In the genomic region with DNA sequence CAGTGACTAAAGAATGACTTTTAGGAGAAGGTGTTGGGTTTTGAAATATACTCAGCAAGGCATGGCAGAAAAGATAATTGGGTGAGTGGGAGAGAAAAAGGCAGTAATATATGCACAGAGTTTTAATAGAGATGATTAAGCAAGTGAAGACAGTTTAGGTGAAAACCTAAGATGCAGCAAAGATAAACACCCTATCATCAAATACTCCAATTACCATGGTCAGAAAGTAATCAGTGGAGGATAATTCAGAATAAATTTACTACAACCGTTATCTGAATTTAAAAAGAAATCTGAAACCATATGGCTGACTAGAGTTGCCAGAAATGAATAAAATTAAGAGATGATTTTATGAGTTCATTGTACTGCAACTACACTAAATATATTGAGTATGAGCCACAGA, we compare ENCODE assay signal across 19 cellular contexts.
A peak's percentile ranks its signal among the peaks of the same experiment; 100 is the strongest.
DNase-seq lines count a peak whose midpoint lies in the region; FAIRE-seq and TF ChIP-seq lines count a peak whose summit lies in the region.
"Had no signal": no experiment of that assay in that cellular context is flagged by ENCODE, and none has a peak within 500 bp of the region (broad histone marks: within the 10 kb centered on the region; RNA-seq: fewer than 3 reads in every experiment).

No MANE protein-coding gene starts in this region.

- H3K4me3 ChIP-seq in HEK293 (ENCODE audit: low read depth, low read length): no peak overlapping the region
- H3K4me3 ChIP-seq: A549; BLaER1 treated with 17β-estradiol and CSF1 and Interleukin-3, amounts not matched to agents 10 nM and 100 nM had no signal

- TF ChIP-seq CTCF in HEK293 (tag by site-specific recombination; IDR thresholded peaks at IDR 0.05): no peak

- no peaks in the 10 kb centered on the region for H3K36me3 ChIP-seq in HEK293 (ENCODE audit: control insufficient read depth in 2 of 2, insufficient read depth in 1 of 2, low read length in 2 of 2)

- CTCF ChIA-PET in HEK293 (lab: Yijun Ruan, JAX): no interaction called here

- H3K9me3 ChIP-seq in HEK293 (ENCODE audit: control insufficient read depth, insufficient read depth, low read depth, low read length): no peaks in the 10 kb centered on the region
- H3K9me3 ChIP-seq: A549; BLaER1 treated with 17β-estradiol and CSF1 and Interleukin-3, amounts not matched to agents 10 nM and 100 nM; Caco-2 had no signal

- FAIRE-seq in islet of Langerhans (lab: Jason Lieb, UNC): peak; percentile 30
- FAIRE-seq: A549, G401.6, GM12891 had no signal

- POLR2A ChIA-PET in HEK293 (lab: Yijun Ruan, JAX): no interaction called here

- H3K27ac ChIP-seq in HEK293 (ENCODE audit: extremely low read depth, low read depth, low read length): no peak overlapping the region
- H3K27ac ChIP-seq: 22Rv1; A549; BLaER1 treated with 17β-estradiol and CSF1 and Interleukin-3, amounts not matched to agents 10 nM and 100 nM; C4-2B had no signal

- DNase-seq in DMS 273 (lab: John Stamatoyannopoulos, UW; ENCODE audit: unreplicated experiment): peak; percentile 34
- no peak for DNase-seq in DMS 273 treated with DMSO at 0.1 percent for 48 hours (lab: John Stamatoyannopoulos, UW)
- DNase-seq in HuH-7 (ENCODE audit: low spot score): no peak
- DNase-seq in foreskin melanocyte: no peak
- DNase-seq: AML-193; Caco-2; Calu3; CD4-positive, alpha-beta T cell; CD8-positive, alpha-beta T cell; DMS79 treated with DMSO at 0.1 percent for 48 hours; GF-D8 had no signal

- H3K4me1 ChIP-seq in HEK293 (ENCODE audit: control insufficient read depth, insufficient read depth, low read length): peaks cover 14% of the 10 kb centered on the region
- H3K4me1 ChIP-seq: A549, Caco-2 had no signal

TF ChIP-seq in HEK293, 187 proteins besides CTCF, POLR2A, EP300 and RAD21:
- TF ChIP-seq, protein P1, sequence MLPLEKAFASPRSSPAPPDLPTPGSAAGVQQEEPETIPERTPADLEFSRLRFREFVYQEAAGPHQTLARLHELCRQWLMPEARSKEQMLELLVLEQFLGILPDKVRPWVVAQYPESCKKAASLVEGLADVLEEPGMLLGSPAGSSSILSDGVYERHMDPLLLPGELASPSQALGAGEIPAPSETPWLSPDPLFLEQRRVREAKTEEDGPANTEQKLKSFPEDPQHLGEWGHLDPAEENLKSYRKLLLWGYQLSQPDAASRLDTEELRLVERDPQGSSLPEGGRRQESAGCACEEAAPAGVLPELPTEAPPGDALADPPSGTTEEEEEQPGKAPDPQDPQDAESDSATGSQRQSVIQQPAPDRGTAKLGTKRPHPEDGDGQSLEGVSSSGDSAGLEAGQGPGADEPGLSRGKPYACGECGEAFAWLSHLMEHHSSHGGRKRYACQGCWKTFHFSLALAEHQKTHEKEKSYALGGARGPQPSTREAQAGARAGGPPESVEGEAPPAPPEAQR (tag by site-specific recombination; IDR thresholded peaks at IDR 0.05): no peak
- TF ChIP-seq HOXA7 (CRISPR knock-in tag; IDR thresholded peaks at IDR 0.05; ENCODE audit: borderline replicate concordance): no peak
- TF ChIP-seq, protein P2, sequence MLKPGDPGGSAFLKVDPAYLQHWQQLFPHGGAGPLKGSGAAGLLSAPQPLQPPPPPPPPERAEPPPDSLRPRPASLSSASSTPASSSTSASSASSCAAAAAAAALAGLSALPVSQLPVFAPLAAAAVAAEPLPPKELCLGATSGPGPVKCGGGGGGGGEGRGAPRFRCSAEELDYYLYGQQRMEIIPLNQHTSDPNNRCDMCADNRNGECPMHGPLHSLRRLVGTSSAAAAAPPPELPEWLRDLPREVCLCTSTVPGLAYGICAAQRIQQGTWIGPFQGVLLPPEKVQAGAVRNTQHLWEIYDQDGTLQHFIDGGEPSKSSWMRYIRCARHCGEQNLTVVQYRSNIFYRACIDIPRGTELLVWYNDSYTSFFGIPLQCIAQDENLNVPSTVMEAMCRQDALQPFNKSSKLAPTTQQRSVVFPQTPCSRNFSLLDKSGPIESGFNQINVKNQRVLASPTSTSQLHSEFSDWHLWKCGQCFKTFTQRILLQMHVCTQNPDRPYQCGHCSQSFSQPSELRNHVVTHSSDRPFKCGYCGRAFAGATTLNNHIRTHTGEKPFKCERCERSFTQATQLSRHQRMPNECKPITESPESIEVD (tag by site-specific recombination; IDR thresholded peaks at IDR 0.05): peak; percentile 57
- TF ChIP-seq ZFP37 (tag by site-specific recombination; IDR thresholded peaks at IDR 0.05): no peak
- TF ChIP-seq SP7 (tag by site-specific recombination; IDR thresholded peaks at IDR 0.05): peak; percentile 56; the same call in 1 of the 2 replicates
